11 cellular contexts compared by ENCODE assay signal in genomic region chr19:46841458-46842083, GRCh38. TPM values are rescaled to one million over a fixed set of nuclear protein-coding genes. Genes with fewer than 3 reads are reported as not detected.
A peak's percentile ranks its signal among the peaks of the same experiment; 100 is the strongest.
DNase-seq lines count a peak whose midpoint lies in the region; ATAC-seq, FAIRE-seq and TF ChIP-seq lines count a peak whose summit lies in the region.
"Had no signal": no experiment of that assay in that cellular context is flagged by ENCODE, and none has a peak within 500 bp of the region (broad histone marks: within the 10 kb centered on the region; RNA-seq: fewer than 3 reads in every experiment).

No MANE protein-coding gene starts in this region.

- no peak overlapping the region for H2BK12ac ChIP-seq in trophoblast cell (ENCODE audit: low read length)

- H2AK5ac ChIP-seq in trophoblast cell (ENCODE audit: low read length) (no peak overlapping the region), mesendoderm (ENCODE audit: low read length) (no peak overlapping the region)

- ATAC-seq in HG02763 (IDR thresholded peaks at IDR 0.05; ENCODE audit: unreplicated experiment) = no peak
- ATAC-seq in HG03442 (IDR thresholded peaks at IDR 0.05; ENCODE audit: unreplicated experiment) = no peak

- H3K9me3 ChIP-seq in Caco-2 (no peaks in the 10 kb centered on the region), esophagus squamous epithelium (no peaks in the 10 kb centered on the region), trophoblast cell (ENCODE audit: insufficient read depth, low read depth, low read length) (no peaks in the 10 kb centered on the region)

- BruUV-seq in Caco-2 (replicated peaks; lab: Mats Ljungman, UMichigan) = no TSS peak

- POLR2A ChIA-PET in Caco-2 (lab: Charles Lee) = no interaction called here

- no peak overlapping the region for H3K18ac ChIP-seq in trophoblast cell (ENCODE audit: low read length)
- H3K18ac ChIP-seq in mesendoderm (ENCODE audit: low read length) = no peak overlapping the region

- H3K9ac ChIP-seq in trophoblast cell (ENCODE audit: low read length) = no peak overlapping the region
- H3K9ac ChIP-seq in mesendoderm (ENCODE audit: low read length) = no peak overlapping the region

- no peak overlapping the region for H4K5ac ChIP-seq in mesendoderm (ENCODE audit: low read length)

- H3K23ac ChIP-seq in trophoblast cell (ENCODE audit: low read length) = no peak overlapping the region
- no peak overlapping the region for H3K23ac ChIP-seq in mesendoderm (ENCODE audit: low read length)

- H3K79me2 ChIP-seq in trophoblast cell (ENCODE audit: control insufficient read depth, insufficient read depth, low read length, poor library complexity) (peaks cover 1% of the 10 kb centered on the region), mesendoderm (ENCODE audit: control insufficient read depth, insufficient read depth, low read length) (no peaks in the 10 kb centered on the region)

- no peak overlapping the region for H4K12ac ChIP-seq in trophoblast cell (ENCODE audit: low read depth, low read length)

- H3K27me3 ChIP-seq in Caco-2 (replicated peaks; ENCODE audit: control insufficient read depth, insufficient read depth, low read length) (no peaks in the 10 kb centered on the region), esophagus squamous epithelium (no peaks in the 10 kb centered on the region), trophoblast cell (ENCODE audit: insufficient read depth, low read length) (no peaks in the 10 kb centered on the region), mesendoderm (ENCODE audit: insufficient read depth, low read length, poor library complexity) (no peaks in the 10 kb centered on the region)

- in situ Hi-C loops in GM13977 (cut with MboI; ENCODE audit: low pct_unique_long_range_greater_than_20kb, low sequenced_read_pairs, unreplicated experiment) = loop anchor here (5.0 kb wide), 1 partner anchor 79 kb away; no protein-coding TSS in a partner anchor

- TF ChIP-seq CTCF in Caco-2 (IDR thresholded peaks at IDR 0.05; ENCODE audit: insufficient read depth in 1 of 2, low read depth in 1 of 2, low read length in 1 of 2, severe bottlenecking in 1 of 2, unreplicated experiment in 1 of 2) (no peak), esophagus squamous epithelium (IDR thresholded peaks at IDR 0.05) (no peak), GM13977 (IDR thresholded peaks at IDR 0.05; ENCODE audit: extremely low read depth, insufficient read depth, missing control alignments) (no peak)

- H3K27ac Mint-ChIP-seq in Caco-2 (ENCODE audit: unreplicated experiment) = peak overlapping the region; percentile 45

- H4K8ac ChIP-seq in trophoblast cell (ENCODE audit: low read depth, low read length) (no peak overlapping the region), mesendoderm (ENCODE audit: low read depth, low read length) (no peak overlapping the region)

- H3K14ac ChIP-seq in trophoblast cell (ENCODE audit: low read length) = no peak overlapping the region

- H3K4me1 ChIP-seq in Caco-2 (peaks cover 17% of the 10 kb centered on the region), esophagus squamous epithelium (peaks cover 13 to 52% (median 17%) of the 10 kb centered on the region in 3 donors), trophoblast cell (ENCODE audit: control insufficient read depth in 1 of 2, insufficient read depth in 2 of 2, low read length in 2 of 2) (peaks cover 28 to 31% of the 10 kb centered on the region in 2 experiments), mesendoderm (ENCODE audit: control insufficient read depth, low read depth, low read length) (no peaks in the 10 kb centered on the region)

- DNase-seq in Caco-2 = no peak
- peak; percentile 59 for DNase-seq in RCC 7860 (ENCODE audit: low spot score)
- DNase-seq in esophagus squamous epithelium (lab: John Stamatoyannopoulos, UW) = no peak
- DNase-seq in trophoblast cell = peak; percentile 51 to 74
- DNase-seq in GM13977 (ENCODE audit: low spot score) = no peak
- DNase-seq in mesendoderm = no peak
- DNase-seq: activated CD4-positive, alpha-beta T cell treated with anti-CD3 and anti-CD28 coated beads, Interleukin-2, amount 50 U/mL, for 48 hours; COR-L47 had no signal

- peaks cover 24% of the 10 kb centered on the region for H3K79me1 ChIP-seq in trophoblast cell (ENCODE audit: low read length)
- peaks cover 2% of the 10 kb centered on the region for H3K79me1 ChIP-seq in mesendoderm (ENCODE audit: low read length)

- H3K4ac ChIP-seq in trophoblast cell (ENCODE audit: low read depth, low read length) (no peak overlapping the region), mesendoderm (ENCODE audit: low read depth, low read length) (no peak overlapping the region)

- no peak overlapping the region for H3K4me3 Mint-ChIP-seq in Caco-2 (ENCODE audit: unreplicated experiment)

- no peaks in the 10 kb centered on the region for H3K27me3 Mint-ChIP-seq in Caco-2 (ENCODE audit: insufficient read depth, unreplicated experiment)

- no peak overlapping the region for H2BK5ac ChIP-seq in trophoblast cell (ENCODE audit: low read depth, low read length, poor library complexity)
- H2BK5ac ChIP-seq in mesendoderm (ENCODE audit: low read length) = no peak overlapping the region

- peaks cover 33% of the 10 kb centered on the region for H3K4me1 Mint-ChIP-seq in Caco-2 (ENCODE audit: low read depth, unreplicated experiment)

- H3K36me3 Mint-ChIP-seq in Caco-2 (ENCODE audit: insufficient read depth, unreplicated experiment) = peaks cover 78% of the 10 kb centered on the region

- intact Hi-C loops in Caco-2 (cut with micrococcal nuclease; ENCODE audit: unreplicated experiment) = no loop called here
- intact Hi-C loops in esophagus squamous epithelium (cut with DNase I) = loop anchor here (2.0 kb wide), 1 partner anchor 85 kb away; no protein-coding TSS in a partner anchor

- H3K4me2 ChIP-seq in trophoblast cell (ENCODE audit: low read length) = no peak overlapping the region
- H3K4me2 ChIP-seq in mesendoderm (ENCODE audit: low read length) = no peak overlapping the region

- H2BK120ac ChIP-seq in trophoblast cell (ENCODE audit: insufficient read depth, low read length, poor library complexity) (no peak overlapping the region), mesendoderm (ENCODE audit: low read depth, low read length) (no peak overlapping the region)

- H3K9me3 Mint-ChIP-seq in Caco-2 (ENCODE audit: unreplicated experiment) = no peaks in the 10 kb centered on the region

- H3K4me3 ChIP-seq in Caco-2 (ENCODE audit: low read depth, low read length) = no peak overlapping the region
- H3K4me3 ChIP-seq in esophagus squamous epithelium = no peak overlapping the region
- H3K4me3 ChIP-seq in trophoblast cell (ENCODE audit: low read depth, low read length) = no peak overlapping the region
- no peak overlapping the region for H3K4me3 ChIP-seq in mesendoderm (ENCODE audit: low read length)

- CTCF ChIA-PET in Caco-2 (lab: Charles Lee) = interaction anchor here (0.6 to 1.7 kb wide), 4 partner anchors 75 to 171 kb away, joined by 3 to 9 read pairs (median 4); no protein-coding TSS in a partner anchor

- no peak overlapping the region for H2AFZ ChIP-seq in trophoblast cell (ENCODE audit: insufficient read depth, low read length, poor library complexity)

- no peak overlapping the region for H2BK15ac ChIP-seq in mesendoderm (replicated peaks; ENCODE audit: low read depth)

- FAIRE-seq in RCC 7860 (lab: Jason Lieb, UNC) = no peak
- FAIRE-seq: bronchial epithelial cell had no signal

- peaks cover 1% of the 10 kb centered on the region; the same call in 1 of the 2 replicates for H3K36me3 ChIP-seq in Caco-2 (ENCODE audit: control insufficient read depth, insufficient read depth, low read length)
- H3K36me3 ChIP-seq in esophagus squamous epithelium = peaks cover 28 to 91% (median 29%) of the 10 kb centered on the region in 3 donors
- peaks cover 55 to 66% of the 10 kb centered on the region in 2 experiments for H3K36me3 ChIP-seq in trophoblast cell (ENCODE audit: control insufficient read depth in 1 of 2, insufficient read depth in 2 of 2, low read length in 2 of 2)
- H3K36me3 ChIP-seq in mesendoderm (ENCODE audit: control insufficient read depth, insufficient read depth, low read length) = peaks cover 4% of the 10 kb centered on the region

- H3K27ac ChIP-seq in esophagus squamous epithelium (peak overlapping the region; percentile 83 to 91 (median 88)), trophoblast cell (ENCODE audit: low read depth, low read length) (no peak overlapping the region), mesendoderm (ENCODE audit: low read depth, low read length) (no peak overlapping the region)

- 52 to 62% methylated on average over 7 to 12 of the region's 12 CpGs for WGBS in esophagus squamous epithelium, 2 donors
- no CpG with 5 or more reads among the region's 12 CpGs for WGBS in trophoblast cell (ENCODE audit: extremely low coverage, insufficient coverage, insufficient read length)
- WGBS in mesendoderm (ENCODE audit: extremely low coverage, insufficient coverage, low lambda C conversion rate) = no CpG with 5 or more reads among the region's 12 CpGs

- H4K91ac ChIP-seq in trophoblast cell (ENCODE audit: low read depth, low read length) = no peak overlapping the region

- no peak overlapping the region for H3K56ac ChIP-seq in mesendoderm (ENCODE audit: low read length)

- peak in 1 of 4 donors; percentile 8 for TF ChIP-seq POLR2A in esophagus squamous epithelium (IDR thresholded peaks at IDR 0.05)

RNA-seq across cellular contexts. Expression of gene AP2S1, which starts 9.1 kb away (rescaled TPM):
- 211 and 234 TPM in 2 replicates for total RNA-seq in Caco-2 (2022)
- total RNA-seq in esophagus squamous epithelium = 100 to 1,000 TPM in 3 of 4 donors, 10 to 100 TPM in 1; 83.0 to 230 (median 133) TPM
- polyA plus RNA-seq in trophoblast cell (2013) = 234 TPM in 2 replicates
- 166 TPM for polyA plus RNA-seq in mesendoderm (2013, experiment 1 of 2)
- polyA plus RNA-seq in mesendoderm (2013, experiment 2 of 2) = 156 TPM

RNA-seq across cellular contexts. Expression of gene ARHGAP35, which starts 19.2 kb away (rescaled TPM):
- 81.7 and 85.9 TPM in 2 replicates for total RNA-seq in Caco-2 (2022)
- total RNA-seq in esophagus squamous epithelium = 10 to 100 TPM; 28.6 to 41.6 (median 32.1) TPM
- 22.3 and 23.6 TPM in 2 replicates for polyA plus RNA-seq in trophoblast cell (2013)
- 35.2 TPM for polyA plus RNA-seq in mesendoderm (2013, experiment 1 of 2)
- 35.5 TPM for polyA plus RNA-seq in mesendoderm (2013, experiment 2 of 2)

RNA-seq across cellular contexts. Expression of gene SLC1A5, which starts 53.2 kb away (rescaled TPM):
- 497 and 512 TPM in 2 replicates for total RNA-seq in Caco-2 (2022)
- total RNA-seq in esophagus squamous epithelium = 100 to 1,000 TPM in 3 of 4 donors, 10 to 100 TPM in 1; 97.3 to 156 (median 114) TPM
- polyA plus RNA-seq in trophoblast cell (2013) = 134 and 139 TPM in 2 replicates
- polyA plus RNA-seq in mesendoderm (2013, experiment 1 of 2) = 198 TPM
- polyA plus RNA-seq in mesendoderm (2013, experiment 2 of 2) = 198 TPM

Comparison
In these comparisons a context has a peak if more than half of its experiments do, and no peak if none do; other contexts are left out.
1. DNase-seq: peak in RCC 7860 (single experiment) and trophoblast cell (2 of 2); none in Caco-2 (0 of 2), esophagus squamous epithelium (single experiment), GM13977 (single experiment) and mesendoderm (single experiment).
2. H3K27ac ChIP-seq: peak in esophagus squamous epithelium (4 of 4); none in trophoblast cell (single experiment) and mesendoderm (single experiment).